Comparison of ENCODE assay signal across 19 cellular contexts in genomic region chr21:46041183-46041582, GRCh38. TPM values are rescaled to one million over a fixed set of nuclear protein-coding genes. Genes with fewer than 3 reads are reported as not detected.
DNase-seq lines count a peak whose midpoint lies in the region; ATAC-seq and TF ChIP-seq lines count a peak whose summit lies in the region.
"Had no signal": no experiment of that assay in that cellular context is flagged by ENCODE, and none has a peak within 500 bp of the region (broad histone marks: within the 10 kb centered on the region; RNA-seq: fewer than 3 reads in every experiment).

No MANE protein-coding gene starts in this region.

- H3K36me3 Mint-ChIP-seq in endodermal cell (ENCODE audit: low read depth) = no peaks in the 10 kb centered on the region
- H3K36me3 Mint-ChIP-seq in activated CD8-positive, alpha-beta T cell treated with anti-CD3 and anti-CD28 coated beads for 36 hours (ENCODE audit: low read depth) = no peaks in the 10 kb centered on the region

- H3K79me1 ChIP-seq in neuronal stem cell (ENCODE audit: low read depth, low read length) = no peaks in the 10 kb centered on the region

- no peak overlapping the region for H3K4me3 Mint-ChIP-seq in endodermal cell
- H3K4me3 Mint-ChIP-seq in activated CD8-positive, alpha-beta T cell treated with anti-CD3 and anti-CD28 coated beads for 36 hours = no peak overlapping the region
- H3K4me3 Mint-ChIP-seq: CD4-positive, alpha-beta memory T cell had no signal

- no peak for TF ChIP-seq EP300 in suprapubic skin (IDR thresholded peaks at IDR 0.05)

- no peak overlapping the region for H4K91ac ChIP-seq in neuronal stem cell (ENCODE audit: low read depth, low read length, poor library complexity)

- no peak overlapping the region for H3K9ac ChIP-seq in neuronal stem cell (ENCODE audit: low read depth, low read length, poor library complexity)
- H3K9ac ChIP-seq in endodermal cell (ENCODE audit: extremely low read depth, low read length, poor library complexity, severe bottlenecking) = no peak overlapping the region
- H3K9ac ChIP-seq: BLaER1 treated with 17β-estradiol and CSF1 and Interleukin-3, amounts not matched to agents 10 nM and 100 nM; KMS-11 had no signal

- peak; percentile 31 for DNase-seq in activated effector memory CD4-positive, alpha-beta T cell treated with anti-CD3 and anti-CD28 coated beads, Interleukin-2, amount 50 U/mL, for 16 hours
- no peak for DNase-seq in activated effector memory CD4-positive, alpha-beta T cell treated with Interleukin-2 at 50 U/mL for 16 hours
- peak; percentile 7 for DNase-seq in iPS-NIHi7 (ENCODE audit: extremely low spot score)
- DNase-seq in neuronal stem cell (ENCODE audit: low spot score) = no peak
- DNase-seq in endodermal cell = no peak
- no peak for DNase-seq in activated CD8-positive, alpha-beta T cell treated with anti-CD3 and anti-CD28 coated beads for 36 hours
- DNase-seq in GM13977 (ENCODE audit: low spot score) = no peak
- no peak for DNase-seq in suprapubic skin (ENCODE audit: low spot score in 2 of 2)
- DNase-seq: Caco-2; CD4-positive, alpha-beta memory T cell; NCI-H1092 treated with DMSO at 0.1 percent for 48 hours; NCI-H2029; NCI-H345; NCI-H524; NCI-H82 had no signal

- no peak overlapping the region for H4K8ac ChIP-seq in neuronal stem cell (ENCODE audit: low read depth, low read length)

- no peak overlapping the region for H2BK15ac ChIP-seq in neuronal stem cell (ENCODE audit: low read length)

- no peak for ATAC-seq in activated CD8-positive, alpha-beta T cell treated with anti-CD3 and anti-CD28 coated beads for 36 hours
- ATAC-seq: Panc1 had no signal

- no peak overlapping the region for H2BK5ac ChIP-seq in neuronal stem cell (ENCODE audit: low read length)

- H3K27ac ChIP-seq in neuronal stem cell (replicated peaks; ENCODE audit: low read length) = no peak overlapping the region
- H3K27ac ChIP-seq in endodermal cell (ENCODE audit: low read depth, low read length) = no peak overlapping the region
- H3K27ac ChIP-seq in suprapubic skin = no peak overlapping the region
- H3K27ac ChIP-seq: 22Rv1; BLaER1 treated with 17β-estradiol and CSF1 and Interleukin-3, amounts not matched to agents 10 nM and 100 nM; KMS-11 had no signal

- H3K23ac ChIP-seq in neuronal stem cell (ENCODE audit: low read depth, low read length, poor library complexity) = peak overlapping the region; percentile 43

- in situ Hi-C loops in GM13977 (cut with MboI; ENCODE audit: low pct_unique_long_range_greater_than_20kb, low sequenced_read_pairs, unreplicated experiment) = no loop called here

- H3K36me3 ChIP-seq in neuronal stem cell (replicated peaks in 1 of 2; ENCODE audit: control insufficient read depth in 2 of 2, insufficient read depth in 2 of 2, low read length in 2 of 2) = no peaks in the 10 kb centered on the region
- no peaks in the 10 kb centered on the region for H3K36me3 ChIP-seq in endodermal cell (ENCODE audit: control insufficient read depth, insufficient read depth, low read length)
- no peaks in the 10 kb centered on the region for H3K36me3 ChIP-seq in suprapubic skin
- H3K36me3 ChIP-seq: BLaER1 treated with 17β-estradiol and CSF1 and Interleukin-3, amounts not matched to agents 10 nM and 100 nM had no signal

- H3K4me1 Mint-ChIP-seq in endodermal cell = peaks cover 4% of the 10 kb centered on the region
- no peaks in the 10 kb centered on the region for H3K4me1 Mint-ChIP-seq in activated CD8-positive, alpha-beta T cell treated with anti-CD3 and anti-CD28 coated beads for 36 hours (ENCODE audit: low read depth)
- H3K4me1 Mint-ChIP-seq: CD4-positive, alpha-beta memory T cell had no signal

- peak overlapping the region; percentile 70 for H2AK5ac ChIP-seq in neuronal stem cell (ENCODE audit: low read depth, low read length)

- intact Hi-C loops in activated CD8-positive, alpha-beta T cell treated with anti-CD3 and anti-CD28 coated beads for 36 hours (cut with micrococcal nuclease) = no loop called here

- H3K18ac ChIP-seq in neuronal stem cell (ENCODE audit: low read length) = peak overlapping the region; percentile 19

- H3K4me1 ChIP-seq in neuronal stem cell (ENCODE audit: control insufficient read depth in 2 of 2, insufficient read depth in 1 of 2, low read depth in 1 of 2, low read length in 2 of 2) = no peaks in the 10 kb centered on the region
- H3K4me1 ChIP-seq in endodermal cell (ENCODE audit: control insufficient read depth, insufficient read depth, low read length) = no peaks in the 10 kb centered on the region
- H3K4me1 ChIP-seq in suprapubic skin = peaks cover 12% of the 10 kb centered on the region
- H3K4me1 ChIP-seq: Caco-2 had no signal

- H3K4me2 ChIP-seq in neuronal stem cell (ENCODE audit: insufficient read depth, low read length, poor library complexity, severe bottlenecking) = no peak overlapping the region
- H3K4me2 ChIP-seq: KMS-11 had no signal

- TF ChIP-seq CTCF in endodermal cell (conservative IDR thresholded peaks at IDR 0.05) (no peak), GM13977 (IDR thresholded peaks at IDR 0.05; ENCODE audit: extremely low read depth, insufficient read depth, missing control alignments) (no peak), suprapubic skin (IDR thresholded peaks at IDR 0.05) (no peak)
- TF ChIP-seq CTCF in activated CD8-positive, alpha-beta T cell treated with anti-CD3 and anti-CD28 coated beads for 36 hours (IDR thresholded peaks at IDR 0.05) = no peak

- POLR2A ChIA-PET in activated CD8-positive, alpha-beta T cell treated with anti-CD3 and anti-CD28 coated beads for 36 hours (lab: Charles Lee) = no interaction called here

- peak overlapping the region; percentile 97 for H2BK12ac ChIP-seq in neuronal stem cell (ENCODE audit: low read length)

- no peak overlapping the region for H2AFZ ChIP-seq in neuronal stem cell (ENCODE audit: low read length)

- no peak overlapping the region for H3K4ac ChIP-seq in neuronal stem cell (ENCODE audit: low read length)

- H3K27me3 Mint-ChIP-seq in endodermal cell (ENCODE audit: insufficient read depth) = peaks cover 4% of the 10 kb centered on the region
- H3K27me3 Mint-ChIP-seq in activated CD8-positive, alpha-beta T cell treated with anti-CD3 and anti-CD28 coated beads for 36 hours = peaks cover 1% of the 10 kb centered on the region

- no peak overlapping the region for H3K27ac Mint-ChIP-seq in endodermal cell
- no peak overlapping the region for H3K27ac Mint-ChIP-seq in activated CD8-positive, alpha-beta T cell treated with anti-CD3 and anti-CD28 coated beads for 36 hours

- H3K4me3 ChIP-seq in neuronal stem cell (ENCODE audit: low read length in 2 of 2) = no peak overlapping the region
- H3K4me3 ChIP-seq in endodermal cell (ENCODE audit: low read length) = no peak overlapping the region
- H3K4me3 ChIP-seq in suprapubic skin = no peak overlapping the region
- H3K4me3 ChIP-seq: BLaER1 treated with 17β-estradiol and CSF1 and Interleukin-3, amounts not matched to agents 10 nM and 100 nM had no signal

- CTCF ChIA-PET in activated CD8-positive, alpha-beta T cell treated with anti-CD3 and anti-CD28 coated beads for 36 hours (lab: Charles Lee) = no interaction called here

- peaks cover 7% of the 10 kb centered on the region for H3K9me3 Mint-ChIP-seq in endodermal cell
- H3K9me3 Mint-ChIP-seq in activated CD8-positive, alpha-beta T cell treated with anti-CD3 and anti-CD28 coated beads for 36 hours = no peaks in the 10 kb centered on the region
- H3K9me3 Mint-ChIP-seq: CD4-positive, alpha-beta memory T cell had no signal

- WGBS in neuronal stem cell (ENCODE audit: extremely low coverage in 2 of 2, insufficient read length in 2 of 2, insufficient replicate concordance in 1 of 2), 2 donors = no CpG with 5 or more reads among the region's 10 CpGs
- 88 to 90% methylated on average over 7 to 10 of the region's 10 CpGs for WGBS in endodermal cell (ENCODE audit: insufficient coverage in 1 of 2, insufficient read length in 1 of 2), 2 experiments
- 87% methylated on average over 10 of the region's 10 CpGs for WGBS in suprapubic skin

- TF ChIP-seq POLR2A in suprapubic skin (IDR thresholded peaks at IDR 0.05) = no peak

- no peak overlapping the region for H3K14ac ChIP-seq in neuronal stem cell (ENCODE audit: low read length)

- H2BK120ac ChIP-seq in neuronal stem cell (ENCODE audit: low read depth, low read length) = no peak overlapping the region

- H3K27me3 ChIP-seq in neuronal stem cell (ENCODE audit: control insufficient read depth in 3 of 3, insufficient read depth in 3 of 3, low read depth in 1 of 3, low read length in 3 of 3) (peaks cover 0 to 4% (median 0%) of the 10 kb centered on the region in 3 experiments), endodermal cell (ENCODE audit: control insufficient read depth, insufficient read depth, low read length, poor library complexity, severe bottlenecking) (no peaks in the 10 kb centered on the region), suprapubic skin (no peaks in the 10 kb centered on the region)
- H3K27me3 ChIP-seq: BLaER1 treated with 17β-estradiol and CSF1 and Interleukin-3, amounts not matched to agents 10 nM and 100 nM had no signal

- H3K9me3 ChIP-seq in neuronal stem cell (replicated peaks in 1 of 2; ENCODE audit: control insufficient read depth in 2 of 2, insufficient read depth in 1 of 2, low read depth in 1 of 2, low read length in 2 of 2) = no peaks in the 10 kb centered on the region
- no peaks in the 10 kb centered on the region for H3K9me3 ChIP-seq in endodermal cell (ENCODE audit: control insufficient read depth, low read length)
- H3K9me3 ChIP-seq in suprapubic skin = no peaks in the 10 kb centered on the region
- H3K9me3 ChIP-seq: BLaER1 treated with 17β-estradiol and CSF1 and Interleukin-3, amounts not matched to agents 10 nM and 100 nM; Caco-2 had no signal

RNA-seq across cellular contexts. Expression of gene COL6A2, which starts 56.7 kb away (rescaled TPM):
- polyA plus RNA-seq in neuronal stem cell (2013, experiment 1 of 2) = 19.3 TPM
- polyA plus RNA-seq in neuronal stem cell (2013, experiment 2 of 2) = 19.1 TPM
- total RNA-seq in endodermal cell (100 to 1,000 TPM; 259 to 377 TPM), suprapubic skin (100 to 1,000 TPM in 3 of 4 donors, 10 to 100 TPM in 1; 88.9 to 150 (median 126) TPM)
- 117 TPM for polyA plus RNA-seq in endodermal cell (2013, experiment 1 of 2)
- polyA plus RNA-seq in endodermal cell (2013, experiment 2 of 2) = 114 TPM
- total RNA-seq in activated CD8-positive, alpha-beta T cell treated with anti-CD3 and anti-CD28 coated beads for 36 hours = 10 to 100 TPM; 25.0 to 25.3 TPM

RNA-seq across cellular contexts. Expression of gene COL6A1, which starts 59.6 kb away (rescaled TPM):
- polyA plus RNA-seq in neuronal stem cell (2013, experiment 1 of 2) = 54.3 TPM
- 53.4 TPM for polyA plus RNA-seq in neuronal stem cell (2013, experiment 2 of 2)
- total RNA-seq in endodermal cell (100 to 1,000 TPM; 232 to 407 TPM), suprapubic skin (100 to 1,000 TPM; 105 to 123 (median 109) TPM)
- polyA plus RNA-seq in endodermal cell (2013, experiment 1 of 2) = 172 TPM
- polyA plus RNA-seq in endodermal cell (2013, experiment 2 of 2) = 154 TPM
- 1 to 10 TPM; 4.1 to 5.2 TPM for total RNA-seq in activated CD8-positive, alpha-beta T cell treated with anti-CD3 and anti-CD28 coated beads for 36 hours

Comparison
In these comparisons a context has a peak if more than half of its experiments do, and no peak if none do; other contexts are left out.
1. DNase-seq: peak in activated effector memory CD4-positive, alpha-beta T cell treated with anti-CD3 and anti-CD28 coated beads, Interleukin-2, amount 50 U/mL, for 16 hours (single experiment) and iPS-NIHi7 (single experiment); none in activated effector memory CD4-positive, alpha-beta T cell treated with Interleukin-2 at 50 U/mL for 16 hours (single experiment), neuronal stem cell (single experiment), endodermal cell (single experiment), activated CD8-positive, alpha-beta T cell treated with anti-CD3 and anti-CD28 coated beads for 36 hours (single experiment), GM13977 (single experiment) and suprapubic skin (0 of 2).
2. RNA of gene COL6A1, which starts 59.6 kb away (total RNA-seq): 232 to 407 TPM in endodermal cell and 105 to 123 TPM in suprapubic skin; 4.1 to 5.2 TPM in activated CD8-positive, alpha-beta T cell treated with anti-CD3 and anti-CD28 coated beads for 36 hours; every median in the first group is over 10 times any median in the second.